8 cellular contexts compared by ENCODE assay signal in genomic region chr17:16027708-16028584, GRCh38. TPM values are rescaled to one million over a fixed set of nuclear protein-coding genes. Genes with fewer than 3 reads are reported as not detected.
DNase-seq lines count a peak whose midpoint lies in the region; ATAC-seq and TF ChIP-seq lines count a peak whose summit lies in the region.

No MANE protein-coding gene starts in this region.

- H3F3A ChIP-seq in smooth muscle cell (ENCODE audit: low read depth): peaks cover 24% of the 10 kb centered on the region

- peak; percentile 73 for DNase-seq in AG08396 (ENCODE audit: low spot score)
- DNase-seq in HT1080 (ENCODE audit: low read depth): peak; percentile 93
- DNase-seq in activated CD8-positive, alpha-beta memory T cell treated with anti-CD3 and anti-CD28 coated beads for 48 hours (ENCODE audit: low read depth in 2 of 3, low spot score in 2 of 3): peak in 2 of 3 experiments; percentile 14 to 24
- DNase-seq in fibroblast of pulmonary artery (ENCODE audit: low read depth): peak; percentile 91
- DNase-seq in smooth muscle cell (lab: John Stamatoyannopoulos, UW; ENCODE audit: unreplicated experiment): no peak
- no peak for DNase-seq in NCI-H146 treated with DMSO at 0.1 percent for 48 hours (lab: John Stamatoyannopoulos, UW; ENCODE audit: unreplicated experiment)

- no peaks in the 10 kb centered on the region for H3K9me3 ChIP-seq in smooth muscle cell (replicated peaks; ENCODE audit: low read depth)

- H3K27ac ChIP-seq in smooth muscle cell (ENCODE audit: low read depth): peak overlapping the region; percentile 99

- H3K4me1 ChIP-seq in smooth muscle cell (ENCODE audit: low read depth): peaks cover 4% of the 10 kb centered on the region

- H3K36me3 ChIP-seq in smooth muscle cell (ENCODE audit: low read depth): peaks cover 24% of the 10 kb centered on the region

- TF ChIP-seq CTCF in fibroblast of pulmonary artery (IDR thresholded peaks at IDR 0.05; ENCODE audit: low read length, missing control alignments) (no peak), smooth muscle cell (IDR thresholded peaks at IDR 0.05; ENCODE audit: borderline replicate concordance, insufficient read depth, poor library complexity, severe bottlenecking) (no peak)

- H3K4me2 ChIP-seq in smooth muscle cell: peak overlapping the region; percentile 68

- no peaks in the 10 kb centered on the region for H3K27me3 ChIP-seq in smooth muscle cell (ENCODE audit: low read depth)

- no peaks in the 10 kb centered on the region for H3K79me2 ChIP-seq in smooth muscle cell (ENCODE audit: low read depth)

- no peak overlapping the region for H3K4me3 ChIP-seq in fibroblast of pulmonary artery (replicated peaks; ENCODE audit: low read depth, low read length)
- H3K4me3 ChIP-seq in smooth muscle cell: no peak overlapping the region

- H2AFZ ChIP-seq in smooth muscle cell (ENCODE audit: low read depth): no peak overlapping the region

- peaks cover 7% of the 10 kb centered on the region for H4K20me1 ChIP-seq in smooth muscle cell (ENCODE audit: low read depth)

- 56% methylated on average over 5 of the region's 5 CpGs for WGBS in smooth muscle cell (ENCODE audit: low lambda C conversion rate)

- peak overlapping the region; percentile 92 for H3K9ac ChIP-seq in smooth muscle cell (ENCODE audit: low read depth)

- ATAC-seq in GM19395 (IDR thresholded peaks at IDR 0.05; ENCODE audit: unreplicated experiment) (peak; percentile 79), HG03139 (IDR thresholded peaks at IDR 0.05; ENCODE audit: unreplicated experiment) (no peak)

RNA-seq across cellular contexts. Expression of gene TTC19, which starts 28.3 kb away (rescaled TPM):
- 44.6 and 52.9 TPM in 2 replicates for total RNA-seq in HT1080 (2014; rRNA removed; shearing (Covaris generic))
- polyA plus RNA-seq in HT1080 (2015; cell fraction: cytosol; rRNA removed): 72.1 and 80.2 TPM in 2 replicates
- 85.2 and 88.5 TPM in 2 replicates for polyA plus RNA-seq in HT1080 (2015; cell fraction: nucleus; rRNA removed)
- total RNA-seq in smooth muscle cell: 18.1 and 38.7 TPM in 2 replicates
- polyA plus RNA-seq in smooth muscle cell: 17.4 and 22.9 TPM in 2 replicates

RNA-seq across cellular contexts. Expression of gene ZSWIM7, which starts 28.4 kb away (rescaled TPM):
- total RNA-seq in HT1080 (2014; rRNA removed; shearing (Covaris generic)): 21.3 and 30.6 TPM in 2 replicates
- 18.9 and 24.2 TPM in 2 replicates for polyA plus RNA-seq in HT1080 (2015; cell fraction: cytosol; rRNA removed)
- 25.5 and 26.6 TPM in 2 replicates for polyA plus RNA-seq in HT1080 (2015; cell fraction: nucleus; rRNA removed)
- 11.7 and 16.8 TPM in 2 replicates for total RNA-seq in smooth muscle cell
- polyA plus RNA-seq in smooth muscle cell: 22.0 and 23.6 TPM in 2 replicates

Comparison
In these comparisons a context has a peak if more than half of its experiments do, and no peak if none do; other contexts are left out.
1. DNase-seq: peak in AG08396 (single experiment), HT1080 (single experiment), activated CD8-positive, alpha-beta memory T cell treated with anti-CD3 and anti-CD28 coated beads for 48 hours (2 of 3) and fibroblast of pulmonary artery (single experiment); none in smooth muscle cell (single experiment) and NCI-H146 treated with DMSO at 0.1 percent for 48 hours (single experiment).